8 cellular contexts compared by ENCODE assay signal in genomic region chr4:1289232-1290164, GRCh38. TPM values are rescaled to one million over a fixed set of nuclear protein-coding genes. Genes with fewer than 3 reads are reported as not detected.
A peak's percentile ranks its signal among the peaks of the same experiment; 100 is the strongest.
DNase-seq lines count a peak whose midpoint lies in the region; ATAC-seq and TF ChIP-seq lines count a peak whose summit lies in the region.

TSS of gene MAEA (plus strand) at chr4:1289891. CDS start at chr4:1289914, 23 bp downstream.

- peak within 1 kb of the TSS; percentile 80 for H3K27ac ChIP-seq in CD8-positive, alpha-beta T cell (ENCODE audit: low read depth, low read length)
- peak within 1 kb of the TSS; percentile 94 for H3K27ac ChIP-seq in lower lobe of right lung

- intact Hi-C loops in CD8-positive, alpha-beta T cell (cut with DNase I, micrococcal nuclease), result loop anchor here (1.0 to 5.0 kb wide), 16 partner anchors 20 to 507 kb away; partner anchors contain the start of genes CTBP1 (in 1 of the 2), GAK (in 1 of the 2), TMEM175 (in 1 of the 2) and UVSSA (in 1 of the 2)
- intact Hi-C loops in lower lobe of right lung (cut with DNase I), result no loop called here

- H3K4me3 Mint-ChIP-seq in CD8-positive, alpha-beta T cell, result peak within 1 kb of the TSS; percentile 92

- H3K27ac Mint-ChIP-seq in CD8-positive, alpha-beta T cell, result peak within 1 kb of the TSS; percentile 91

- H3K36me3 Mint-ChIP-seq in CD8-positive, alpha-beta T cell, result peaks cover 13% of the 10 kb centered on the region

- peak within 1 kb of the TSS; percentile 92 for H3K4me3 ChIP-seq in CD8-positive, alpha-beta T cell (ENCODE audit: low read depth, low read length)
- H3K4me3 ChIP-seq in lower lobe of right lung, result peak within 1 kb of the TSS; percentile 96

- POLR2A ChIA-PET in CD8-positive, alpha-beta T cell (lab: Charles Lee), result interaction anchor here (0.6 to 3.3 kb wide), 6 partner anchors 32 to 351 kb away, joined by 3 to 20 read pairs (median 4); partner anchors contain the start of genes CTBP1 and UVSSA

- TF ChIP-seq CTCF in CD8-positive, alpha-beta T cell (IDR thresholded peaks at IDR 0.05), result no peak
- TF ChIP-seq CTCF in lower lobe of right lung (IDR thresholded peaks at IDR 0.05), result no peak

- H3K4me1 Mint-ChIP-seq in CD8-positive, alpha-beta T cell (ENCODE audit: low read depth), result peaks cover 42% of the 10 kb centered on the region

- no peaks in the 10 kb centered on the region for H3K27me3 ChIP-seq in CD8-positive, alpha-beta T cell (ENCODE audit: insufficient read depth, low read length)
- H3K27me3 ChIP-seq in lower lobe of right lung (ENCODE audit: low read depth), result no peaks in the 10 kb centered on the region

- peak; percentile 97 for ATAC-seq in CD8-positive, alpha-beta T cell
- peak; percentile 95 for ATAC-seq in GM19467 (IDR thresholded peaks at IDR 0.05; ENCODE audit: unreplicated experiment)
- ATAC-seq in lower lobe of right lung, result peak; percentile 98 to 100

- no peaks in the 10 kb centered on the region for H3K9me3 Mint-ChIP-seq in CD8-positive, alpha-beta T cell

- H3K4me1 ChIP-seq in CD8-positive, alpha-beta T cell (ENCODE audit: insufficient read depth, low read length), result peaks cover 38% of the 10 kb centered on the region
- H3K4me1 ChIP-seq in lower lobe of right lung, result peaks cover 36% of the 10 kb centered on the region

- no peaks in the 10 kb centered on the region for H3K9me3 ChIP-seq in CD8-positive, alpha-beta T cell (ENCODE audit: low read length)
- no peaks in the 10 kb centered on the region for H3K9me3 ChIP-seq in lower lobe of right lung

- no peaks in the 10 kb centered on the region for H3K36me3 ChIP-seq in CD8-positive, alpha-beta T cell (ENCODE audit: insufficient read depth, low read length)
- no peaks in the 10 kb centered on the region for H3K36me3 ChIP-seq in lower lobe of right lung

- DNase-seq in CD8-positive, alpha-beta T cell, result peak; percentile 94 to 98 (median 96)
- DNase-seq in HS-27A (ENCODE audit: low read depth) (peak; percentile 83), NK-92 (lab: John Stamatoyannopoulos, UW; ENCODE audit: unreplicated experiment) (peak; percentile 77), lower lobe of right lung (peak; percentile 97)
- DNase-seq in activated CD8-positive, alpha-beta memory T cell treated with anti-CD3 and anti-CD28 coated beads for 1 hour (ENCODE audit: extremely low read depth in 1 of 2, low read depth in 1 of 2), result peak; percentile 92 to 93
- peak; percentile 96 for DNase-seq in effector CD4-positive, alpha-beta T cell
- DNase-seq in stimulated activated CD4-positive, alpha-beta T cell treated with anti-CD3 and anti-CD28 coated beads, TNF-alpha, amount 100 ng/mL, for 24 hours (ENCODE audit: low read depth in 3 of 3), result peak; percentile 96 to 98 (median 97)

- CTCF ChIA-PET in CD8-positive, alpha-beta T cell (lab: Charles Lee), result interaction anchor here (1.0 to 5.4 kb wide), 5 partner anchors 21 to 76 kb away, joined by 3 to 22 read pairs (median 5); no protein-coding TSS in a partner anchor

- H3K27me3 Mint-ChIP-seq in CD8-positive, alpha-beta T cell (ENCODE audit: low read depth), result no peaks in the 10 kb centered on the region

RNA-seq across cellular contexts. Expression of gene MAEA, which starts in this region (rescaled TPM):
- total RNA-seq in CD8-positive, alpha-beta T cell, result 10 to 100 TPM; 74.6 to 77.6 TPM
- 65.8 TPM for total RNA-seq in lower lobe of right lung

Comparison
In these comparisons a context has a peak if more than half of its experiments do, and no peak if none do; other contexts are left out.
1. Peak in every context shown above with its lines: DNase-seq, ATAC-seq, H3K4me3 ChIP-seq and H3K27ac ChIP-seq.